24 cellular contexts compared by ENCODE assay signal in the genomic region with DNA sequence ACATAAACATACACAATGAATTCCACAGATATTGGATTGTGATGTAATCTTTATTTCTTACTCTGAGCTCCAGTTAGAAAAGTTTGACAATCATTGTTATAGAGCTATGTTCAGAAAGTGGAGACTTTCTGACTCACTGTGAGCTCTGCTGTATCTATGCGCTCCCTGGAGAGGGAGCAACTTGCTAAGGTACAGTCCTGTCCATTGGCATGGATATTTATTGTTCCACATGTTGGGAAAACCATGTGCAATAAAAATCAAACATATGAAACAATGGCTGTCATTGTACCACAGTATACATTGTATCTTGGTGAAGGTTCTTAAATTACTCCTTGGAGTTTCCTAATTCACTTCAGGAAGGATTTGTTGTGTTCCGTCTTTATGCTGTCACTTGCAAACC.
"Had no signal": no experiment of that assay in that cellular context is flagged by ENCODE, and none has a peak within 500 bp of the region (broad histone marks: within the 10 kb centered on the region; RNA-seq: fewer than 3 reads in every experiment).

No MANE protein-coding gene starts in this region.

- H3K4me3 ChIP-seq: neural progenitor cell, ovary, psoas muscle, right lobe of liver, sigmoid colon, stomach, thoracic aorta, thyroid gland, tibial nerve, upper lobe of left lung, vagina had no signal

- H3K27ac ChIP-seq: neural progenitor cell, ovary, parathyroid adenoma, psoas muscle, right lobe of liver, sigmoid colon, stomach, thoracic aorta, thyroid gland, tibial nerve, upper lobe of left lung, vagina had no signal

- DNase-seq: occipital lobe; ovary; posterior cingulate gyrus; psoas muscle; right cardiac atrium; right lobe of liver; sigmoid colon; small intestine; stimulated activated CD4-positive, alpha-beta T cell treated with anti-CD3 and anti-CD28 coated beads, Interleukin-15, amount 100 ng/mL, for 24 hours; stimulated activated CD4-positive, alpha-beta T cell treated with anti-CD3 and anti-CD28 coated beads, Interleukin-2, amount 100 ng/mL, for 24 hours; stimulated activated CD4-positive, alpha-beta T cell treated with anti-CD3 and anti-CD28 coated beads, Interleukin-2, amount 100 ng/mL, for 48 hours; stimulated activated CD4-positive, alpha-beta T cell treated with anti-CD3 and anti-CD28 coated beads, Interleukin-4, amount 100 ng/mL, for 24 hours; stimulated activated naive B cell treated with anti-CD40 and anti-IgM and Interleukin-4, amounts not matched to agents 10 μg/mL and 1 μg/mL and 100 μg/mL, for 72 hours; stimulated activated naive CD4-positive, alpha-beta T cell treated with Interleukin-2 at 50 U/mL for 16 hours; stomach; thyroid gland; trophoblast cell; upper lobe of left lung had no signal

- H3K27me3 ChIP-seq: neural progenitor cell, ovary, right lobe of liver, sigmoid colon, stomach, thyroid gland, tibial nerve, upper lobe of left lung, vagina had no signal

- H3K79me2 ChIP-seq: parathyroid adenoma had no signal

- H3K4me2 ChIP-seq: neural progenitor cell had no signal

- H3K36me3 ChIP-seq: neural progenitor cell, ovary, sigmoid colon had no signal

- H2AFZ ChIP-seq: neural progenitor cell, parathyroid adenoma had no signal

- H3K4me1 ChIP-seq: neural progenitor cell, parathyroid adenoma, psoas muscle, right lobe of liver, thyroid gland, tibial nerve, upper lobe of left lung had no signal

- H3K9me3 ChIP-seq: ovary, psoas muscle, right lobe of liver, sigmoid colon, thoracic aorta, thyroid gland, upper lobe of left lung, vagina had no signal

- H3K9ac ChIP-seq: neural progenitor cell, parathyroid adenoma had no signal

- ATAC-seq: psoas muscle; right cardiac atrium; right lobe of liver; stimulated activated effector memory CD8-positive, alpha-beta T cell treated with anti-CD3 and anti-CD28 coated beads, Interleukin-12 subunit alpha, Interleukin-12 subunit beta, amount 100 ng/mL, for 72 hours; stimulated activated naive B cell treated with anti-CD40 and anti-IgM and Interleukin-4, amounts not matched to agents 10 μg/mL and 1 μg/mL and 100 μg/mL, for 72 hours had no signal
